ENCODE assay signal across 18 cellular contexts in genomic region chr3:196790636-196791035, GRCh38. TPM values are rescaled to one million over a fixed set of nuclear protein-coding genes. Genes with fewer than 3 reads are reported as not detected.
A peak's percentile ranks its signal among the peaks of the same experiment; 100 is the strongest.
DNase-seq lines count a peak whose midpoint lies in the region; ATAC-seq and TF ChIP-seq lines count a peak whose summit lies in the region.
"Had no signal": no experiment of that assay in that cellular context is flagged by ENCODE, and none has a peak within 500 bp of the region (broad histone marks: within the 10 kb centered on the region; RNA-seq: fewer than 3 reads in every experiment).

No MANE protein-coding gene starts in this region.

- BruUV-seq in MCF 10A (replicated peaks; lab: Mats Ljungman, UMichigan) (no TSS peak), mammary epithelial cell (replicated peaks; lab: Mats Ljungman, UMichigan) (no TSS peak)

- peaks cover 19% of the 10 kb centered on the region for H3K4me1 Mint-ChIP-seq in MCF 10A (ENCODE audit: insufficient read depth, unreplicated experiment)
- peaks cover 32% of the 10 kb centered on the region for H3K4me1 Mint-ChIP-seq in mesothelial cell of epicardium

- DNase-seq in MCF 10A (ENCODE audit: unreplicated experiment) = no peak
- no peak for DNase-seq in mammary epithelial cell
- DNase-seq in RWPE2 (ENCODE audit: low spot score) = no peak
- no peak for DNase-seq in mesothelial cell of epicardium (ENCODE audit: low spot score in 2 of 2, unreplicated experiment in 2 of 2)
- no peak for DNase-seq in erythroblast (lab: John Stamatoyannopoulos, UW)
- no peak for DNase-seq in RPMI8226
- DNase-seq: 8988T; ACHN; C1 segment of cervical spinal cord; CD4-positive, alpha-beta memory T cell; DMS153; DMS79 treated with DMSO at 0.1 percent for 48 hours; EL; HCEC 1CT; HFFc6 had no signal

- H2AFZ ChIP-seq in mammary epithelial cell (ENCODE audit: low read depth, low read length) = no peak overlapping the region

- POLR2A ChIA-PET in MCF 10A (lab: Yijun Ruan, JAX) = interaction anchor here (1.1 to 2.8 kb wide), 4 partner anchors 10 to 78 kb away, joined by 3 to 15 read pairs (median 6); partner anchors contain the start of genes CEP19, PAK2 and PIGX

- no peak for TF ChIP-seq CTCF in MCF 10A (IDR thresholded peaks at IDR 0.05; ENCODE audit: unreplicated experiment)
- TF ChIP-seq CTCF in mammary epithelial cell (conservative IDR thresholded peaks at IDR 0.05 in 1 of 2, IDR thresholded peaks at IDR 0.05 in 1 of 2; ENCODE audit: extremely low read depth in 1 of 2, insufficient read depth in 1 of 2, low read depth in 1 of 2, low read length in 2 of 2) = no peak
- no peak for TF ChIP-seq CTCF in RWPE2 (IDR thresholded peaks at IDR 0.05; ENCODE audit: poor library complexity, severe bottlenecking)
- TF ChIP-seq CTCF in mesothelial cell of epicardium (IDR thresholded peaks at IDR 0.05; ENCODE audit: unreplicated experiment) = no peak

- no peak for ATAC-seq in RWPE2 (ENCODE audit: low read depth)
- no peak for ATAC-seq in HG02970 (IDR thresholded peaks at IDR 0.05; ENCODE audit: low FRiP score, unreplicated experiment)
- ATAC-seq in HG03045 (IDR thresholded peaks at IDR 0.05; ENCODE audit: unreplicated experiment) = no peak

- H3K36me3 ChIP-seq in mammary epithelial cell (ENCODE audit: insufficient read depth, low read length) (peaks cover 5% of the 10 kb centered on the region), RWPE2 (ENCODE audit: low read depth) (peaks cover 18% of the 10 kb centered on the region)

- peaks cover 25% of the 10 kb centered on the region for H3K36me3 Mint-ChIP-seq in MCF 10A (ENCODE audit: insufficient read depth, unreplicated experiment)
- peaks cover 35% of the 10 kb centered on the region for H3K36me3 Mint-ChIP-seq in mesothelial cell of epicardium

- H3K4me2 ChIP-seq in mammary epithelial cell (ENCODE audit: insufficient read depth, low read depth, low read length) = no peak overlapping the region

- H3K27me3 ChIP-seq in mammary epithelial cell (ENCODE audit: insufficient read depth, low read length) (no peaks in the 10 kb centered on the region), RWPE2 (ENCODE audit: insufficient read depth, poor library complexity, severe bottlenecking) (no peaks in the 10 kb centered on the region)

- peaks cover 29% of the 10 kb centered on the region for H3K4me1 ChIP-seq in mammary epithelial cell (ENCODE audit: insufficient read depth, low read length)
- H3K4me1 ChIP-seq in RWPE2 (ENCODE audit: insufficient read depth, poor library complexity, severe bottlenecking) = peaks cover 35% of the 10 kb centered on the region

- no peaks in the 10 kb centered on the region for H3K27me3 Mint-ChIP-seq in MCF 10A (ENCODE audit: insufficient read depth, unreplicated experiment)
- no peaks in the 10 kb centered on the region for H3K27me3 Mint-ChIP-seq in mesothelial cell of epicardium (ENCODE audit: low read depth)
- H3K27me3 Mint-ChIP-seq: CD4-positive, alpha-beta memory T cell; IgD-negative memory B cell had no signal

- H3K9me3 Mint-ChIP-seq in MCF 10A (ENCODE audit: unreplicated experiment) (no peaks in the 10 kb centered on the region), mesothelial cell of epicardium (peaks cover 13% of the 10 kb centered on the region)
- H3K9me3 Mint-ChIP-seq: CD4-positive, alpha-beta memory T cell; HFFc6; IgD-negative memory B cell had no signal

- H3K27ac ChIP-seq in mammary epithelial cell (ENCODE audit: insufficient read depth, low read depth, low read length) (no peak overlapping the region), RWPE2 (ENCODE audit: poor library complexity, severe bottlenecking) (peak overlapping the region; percentile 91)

- H3K9me3 ChIP-seq in mammary epithelial cell (replicated peaks; ENCODE audit: insufficient read depth, low read length) (peaks cover 5% of the 10 kb centered on the region), RWPE2 (ENCODE audit: severe bottlenecking) (no peaks in the 10 kb centered on the region)

- no peak overlapping the region for H3K4me3 Mint-ChIP-seq in MCF 10A (ENCODE audit: unreplicated experiment)
- no peak overlapping the region for H3K4me3 Mint-ChIP-seq in mesothelial cell of epicardium
- H3K4me3 Mint-ChIP-seq: CD4-positive, alpha-beta memory T cell; HFFc6; IgD-negative memory B cell had no signal

- in situ Hi-C loops in mammary epithelial cell (cut with MboI; ENCODE audit: low sequenced_read_pairs in 2 of 2) = no loop called here

- dilution Hi-C loops in mammary epithelial cell (cut with HindIII; ENCODE audit: low sequenced_read_pairs) = no loop called here

- WGBS in mammary epithelial cell (ENCODE audit: low coverage, missing lambda C conversion rate) = 79% methylated on average over 6 of the region's 6 CpGs

- CTCF ChIA-PET in MCF 10A (lab: Yijun Ruan, JAX) = interaction anchor here (2.2 kb wide), 1 partner anchor 11 kb away, joined by 6 read pairs; no protein-coding TSS in a partner anchor
- CTCF ChIA-PET in mammary epithelial cell (lab: Charles Lee; ENCODE audit: low non-redundant PET) = no interaction called here

- intact Hi-C loops in MCF 10A (cut with micrococcal nuclease) = no loop called here
- intact Hi-C loops in mammary epithelial cell (cut with micrococcal nuclease) = no loop called here

- H3K27ac Mint-ChIP-seq in MCF 10A (ENCODE audit: low read depth, unreplicated experiment) (peak overlapping the region; percentile 46), mesothelial cell of epicardium (peak overlapping the region; percentile 50)
- H3K27ac Mint-ChIP-seq: HFFc6 had no signal

- no peak overlapping the region for H3K9ac ChIP-seq in mammary epithelial cell (ENCODE audit: insufficient read depth, low read length)

- TF ChIP-seq POLR2A in erythroblast (IDR thresholded peaks at IDR 0.05; ENCODE audit: low read length) = no peak

- H3K4me3 ChIP-seq in mammary epithelial cell (replicated peaks in 1 of 3; ENCODE audit: insufficient read depth in 1 of 3, low read depth in 2 of 3, low read length in 3 of 3) = no peak overlapping the region
- no peak overlapping the region for H3K4me3 ChIP-seq in RWPE2 (ENCODE audit: severe bottlenecking)

- no peaks in the 10 kb centered on the region for H4K20me1 ChIP-seq in mammary epithelial cell (ENCODE audit: insufficient read depth, low read length)

- H3K79me2 ChIP-seq in mammary epithelial cell (ENCODE audit: insufficient read depth, low read length) = peaks cover 61% of the 10 kb centered on the region

RNA-seq across cellular contexts. Expression of gene PAK2, which starts 51.0 kb away (rescaled TPM):
- total RNA-seq in MCF 10A (2022) (119 and 126 TPM in 2 replicates), mammary epithelial cell (10 to 100 TPM; 29.5 to 83.7 TPM), mesothelial cell of epicardium (52.0 to 53.1 TPM (median 52.8 TPM) in 3 replicates)
- polyA plus RNA-seq in mammary epithelial cell = 35.7 TPM
- 122 TPM for polyA minus RNA-seq in mammary epithelial cell
